ENCODE assay signal across 8 cellular contexts in the genomic region with DNA sequence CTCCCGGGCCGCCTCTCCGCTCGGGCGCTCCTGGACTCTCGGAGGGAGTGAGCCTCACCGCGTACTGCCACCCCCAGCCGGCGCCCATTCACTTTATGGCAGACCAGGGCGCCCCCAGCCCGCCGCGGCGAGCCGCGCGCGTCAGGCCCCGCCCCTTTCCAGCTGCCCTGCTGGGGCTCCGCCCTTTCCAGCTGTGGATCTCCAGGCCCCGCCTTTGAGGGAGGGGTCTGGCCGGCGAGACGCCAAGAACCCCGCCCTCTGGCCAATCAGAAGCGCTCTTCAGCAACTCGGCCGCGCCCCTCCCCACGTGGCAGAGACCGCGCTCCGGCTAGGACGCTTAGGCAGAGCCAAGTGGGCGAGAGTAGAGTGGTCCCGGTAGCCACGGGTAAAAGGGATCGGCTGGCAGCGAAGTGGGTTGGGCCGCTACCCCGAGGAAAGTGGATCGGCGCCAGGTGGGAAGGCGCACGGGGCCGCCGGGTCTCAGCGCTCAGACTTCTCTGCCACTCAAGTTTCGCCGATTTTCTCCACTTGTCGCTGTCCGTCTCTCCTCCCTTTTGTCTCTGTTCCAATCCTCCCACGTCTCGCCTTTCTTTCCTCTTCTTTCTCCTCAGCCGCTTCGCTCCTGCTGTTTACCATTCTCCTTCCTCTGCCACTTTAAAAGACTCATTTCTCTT. TPM values are rescaled to one million over a fixed set of nuclear protein-coding genes. Genes with fewer than 3 reads are reported as not detected.
A peak's percentile ranks its signal among the peaks of the same experiment; 100 is the strongest.
DNase-seq lines count a peak whose midpoint lies in the region; ATAC-seq and TF ChIP-seq lines count a peak whose summit lies in the region.

A gene (minus strand): TSS at position 69 of the 674 bp plus-strand sequence. CDS start 9,432 bp downstream, outside the sequence.

- DNase-seq in ACHN = peak; percentile 84
- peak; percentile 84 for DNase-seq in OCI-M2 (lab: John Stamatoyannopoulos, UW; ENCODE audit: unreplicated experiment)
- DNase-seq in activated T-cell treated with anti-CD3 and anti-CD28 coated beads, Interleukin-2, amount 50 U/mL, for 48 hours = peak; percentile 93 to 95
- peak; percentile 97 for DNase-seq in esophagus muscularis mucosa (ENCODE audit: extremely low spot score)
- peak; percentile 97 for DNase-seq in myocyte (ENCODE audit: low read depth)
- peak; percentile 93 for DNase-seq in stimulated activated CD8-positive, alpha-beta memory T cell treated with anti-CD3 and anti-CD28 coated beads, Interleukin-4, amount 100 ng/mL, for 48 hours

- peaks cover 25 to 50% (median 38%) of the 10 kb centered on the region in 4 donors for H3K4me1 ChIP-seq in esophagus muscularis mucosa

- TF ChIP-seq CTCF in esophagus muscularis mucosa (IDR thresholded peaks at IDR 0.05) = no peak

- WGBS in esophagus muscularis mucosa = under 1% methylated on average over 22 of the region's 57 CpGs

- intact Hi-C loops in esophagus muscularis mucosa (cut with DNase I) = no loop called here

- peaks cover 0 to 12% (median 0%) of the 10 kb centered on the region in 4 donors for H3K27me3 ChIP-seq in esophagus muscularis mucosa

- H3K9me3 ChIP-seq in esophagus muscularis mucosa = no peaks in the 10 kb centered on the region

- no peaks in the 10 kb centered on the region for H3K36me3 ChIP-seq in esophagus muscularis mucosa

- peak within 1 kb of the TSS in 2 of 4 donors; percentile 12 to 15 for H3K27ac ChIP-seq in esophagus muscularis mucosa (replicated peaks in 1 of 4)

- H3K4me3 ChIP-seq in esophagus muscularis mucosa = peak within 1 kb of the TSS; percentile 63 to 68 (median 65)

- TF ChIP-seq POLR2A in esophagus muscularis mucosa (IDR thresholded peaks at IDR 0.05; ENCODE audit: low read depth) = no peak

- ATAC-seq in GM18520 (IDR thresholded peaks at IDR 0.05; ENCODE audit: unreplicated experiment) (peak; percentile 25), HG03354 (IDR thresholded peaks at IDR 0.05; ENCODE audit: poor library complexity, severe bottlenecking, unreplicated experiment) (peak; percentile 54)

- in situ Hi-C loops in ACHN (cut with HindIII; ENCODE audit: low pct_ligation_motif_present, low pct_unique_long_range_greater_than_20kb, low sequenced_read_pairs) = no loop called here

- TF ChIP-seq EP300 in esophagus muscularis mucosa (IDR thresholded peaks at IDR 0.05) = no peak

RNA-seq across cellular contexts. Expression of the gene that starts here (rescaled TPM):
- total RNA-seq in esophagus muscularis mucosa = not detected
- 11.6 and 18.1 TPM in 2 replicates for total RNA-seq in myocyte
- 5.2 TPM for polyA plus RNA-seq in myocyte (2012)

Comparison
In these comparisons a context has a peak if more than half of its experiments do, and no peak if none do; other contexts are left out.
1. RNA of the gene that starts here (total RNA-seq): 11.6 to 18.1 TPM in myocyte; not detected in esophagus muscularis mucosa; every median in the first group is over 10 times any median in the second.
2. Peak in DNase-seq and H3K4me3 ChIP-seq in esophagus muscularis mucosa; RNA of the gene not detected or under 1 TPM.
3. Peak in every context shown above with its lines, with median percentiles within 50 percentile points of each other: DNase-seq.